In genomic region chr20:15603501-15603900, GRCh38 we compare ENCODE assay signal across 16 cellular contexts.
A peak's percentile ranks its signal among the peaks of the same experiment; 100 is the strongest.
DNase-seq lines count a peak whose midpoint lies in the region; TF ChIP-seq lines count a peak whose summit lies in the region.
"Had no signal": no experiment of that assay in that cellular context is flagged by ENCODE, and none has a peak within 500 bp of the region (broad histone marks: within the 10 kb centered on the region; RNA-seq: fewer than 3 reads in every experiment).

No MANE protein-coding gene starts in this region.

- no peak overlapping the region for H3K23ac ChIP-seq in trophoblast cell (ENCODE audit: low read length)

- H3F3A ChIP-seq in PC-9 (ENCODE audit: insufficient read depth, low read depth), result peaks cover 5% of the 10 kb centered on the region; the same call in 1 of the 2 replicates

- H3K36me3 ChIP-seq in PC-9 (ENCODE audit: low read depth), result no peaks in the 10 kb centered on the region
- H3K36me3 ChIP-seq in hepatocyte (replicated peaks; ENCODE audit: insufficient read depth, low read depth), result no peaks in the 10 kb centered on the region
- no peaks in the 10 kb centered on the region for H3K36me3 ChIP-seq in trophoblast cell (ENCODE audit: control insufficient read depth in 1 of 2, insufficient read depth in 2 of 2, low read length in 2 of 2)

- H3K79me2 ChIP-seq in PC-9 (ENCODE audit: low read depth) (no peaks in the 10 kb centered on the region), hepatocyte (no peaks in the 10 kb centered on the region), trophoblast cell (ENCODE audit: control insufficient read depth, insufficient read depth, low read length, poor library complexity) (no peaks in the 10 kb centered on the region)

- no peaks in the 10 kb centered on the region for H3K9me2 ChIP-seq in PC-9 (ENCODE audit: insufficient read depth)
- H3K9me2 ChIP-seq in hepatocyte (replicated peaks; ENCODE audit: insufficient read depth), result no peaks in the 10 kb centered on the region

- H3K4me2 ChIP-seq in PC-9 (peak overlapping the region; percentile 13; the same call in 1 of the 2 replicates), hepatocyte (no peak overlapping the region), trophoblast cell (ENCODE audit: low read length) (no peak overlapping the region)
- H3K4me2 ChIP-seq: GM23338 had no signal

- TF ChIP-seq CTCF in PC-9 (conservative IDR thresholded peaks at IDR 0.05), result no peak
- no peak for TF ChIP-seq CTCF in hepatocyte (IDR thresholded peaks at IDR 0.05; ENCODE audit: poor library complexity)

- H3K9ac ChIP-seq in trophoblast cell (ENCODE audit: low read length), result no peak overlapping the region

- H2BK12ac ChIP-seq in trophoblast cell (ENCODE audit: low read length), result no peak overlapping the region

- intact Hi-C loops in PC-9 (cut with micrococcal nuclease; ENCODE audit: unreplicated experiment) (no loop called here), posterior vena cava (cut with DNase I) (no loop called here)

- H2BK5ac ChIP-seq in trophoblast cell (ENCODE audit: low read depth, low read length, poor library complexity), result no peak overlapping the region

- CTCF ChIA-PET in PC-9 (lab: Charles Lee), result no interaction called here

- POLR2A ChIA-PET in PC-9 (lab: Charles Lee; ENCODE audit: unreplicated experiment), result no interaction called here

- peak in 1 of 2 experiments; percentile 67 for DNase-seq in PC-9
- peak; percentile 8 for DNase-seq in hepatocyte (ENCODE audit: low spot score)
- peak; percentile 40 to 87 for DNase-seq in trophoblast cell
- DNase-seq in nucleus accumbens (lab: John Stamatoyannopoulos, UW), result no peak
- DNase-seq in NCI-H446 treated with DMSO at 0.1 percent for 48 hours (lab: John Stamatoyannopoulos, UW), result no peak
- no peak for DNase-seq in posterior vena cava (ENCODE audit: low spot score)
- DNase-seq: C1 segment of cervical spinal cord; Calu3; CD4-positive, alpha-beta memory T cell; COR-L47; DMS79; EL; GDM1; H9 had no signal

- H3K4me1 ChIP-seq in PC-9 (replicated peaks; ENCODE audit: insufficient read depth) (peaks cover 14% of the 10 kb centered on the region), hepatocyte (ENCODE audit: insufficient read depth) (no peaks in the 10 kb centered on the region), trophoblast cell (ENCODE audit: control insufficient read depth in 1 of 2, insufficient read depth in 2 of 2, low read length in 2 of 2) (peaks cover 0 to 4% of the 10 kb centered on the region in 2 experiments)

- no peak overlapping the region for H2AK5ac ChIP-seq in trophoblast cell (ENCODE audit: low read length)

- no peak overlapping the region for H4K8ac ChIP-seq in trophoblast cell (ENCODE audit: low read depth, low read length)

- no peak overlapping the region for H4K91ac ChIP-seq in trophoblast cell (ENCODE audit: low read depth, low read length)

- H4K12ac ChIP-seq in trophoblast cell (ENCODE audit: low read depth, low read length), result no peak overlapping the region

- no peak overlapping the region for H3K4ac ChIP-seq in trophoblast cell (ENCODE audit: low read depth, low read length)

- no peak overlapping the region for H3K18ac ChIP-seq in trophoblast cell (ENCODE audit: low read length)

- peaks cover 2% of the 10 kb centered on the region for H3K79me1 ChIP-seq in trophoblast cell (ENCODE audit: low read length)

- H3K27me3 ChIP-seq in PC-9 (ENCODE audit: insufficient read depth, low read depth), result no peaks in the 10 kb centered on the region
- no peaks in the 10 kb centered on the region for H3K27me3 ChIP-seq in hepatocyte
- H3K27me3 ChIP-seq in trophoblast cell (ENCODE audit: insufficient read depth, low read length), result no peaks in the 10 kb centered on the region

- H2AFZ ChIP-seq in PC-9 (no peak overlapping the region), hepatocyte (no peak overlapping the region), trophoblast cell (ENCODE audit: insufficient read depth, low read length, poor library complexity) (no peak overlapping the region)
- H2AFZ ChIP-seq: GM23338 had no signal

- H3K9me3 ChIP-seq in PC-9 (ENCODE audit: insufficient read depth, low read depth), result no peaks in the 10 kb centered on the region
- no peaks in the 10 kb centered on the region for H3K9me3 ChIP-seq in hepatocyte (ENCODE audit: low read depth)
- H3K9me3 ChIP-seq in trophoblast cell (ENCODE audit: insufficient read depth, low read depth, low read length), result no peaks in the 10 kb centered on the region

- H3K27ac ChIP-seq in PC-9, result no peak overlapping the region
- no peak overlapping the region for H3K27ac ChIP-seq in hepatocyte
- H3K27ac ChIP-seq in trophoblast cell (ENCODE audit: low read depth, low read length), result no peak overlapping the region

- H3K4me3 ChIP-seq in PC-9 (no peak overlapping the region), hepatocyte (no peak overlapping the region), trophoblast cell (ENCODE audit: low read depth, low read length) (no peak overlapping the region)
- H3K4me3 ChIP-seq: GM12878, GM23338 had no signal

- no TSS peak for BruUV-seq in PC-9 (replicated peaks; lab: Mats Ljungman, UMichigan)

- H4K20me1 ChIP-seq in PC-9 (ENCODE audit: insufficient read depth) (no peaks in the 10 kb centered on the region), hepatocyte (ENCODE audit: insufficient read depth, poor library complexity, severe bottlenecking) (no peaks in the 10 kb centered on the region)

- H3K14ac ChIP-seq in trophoblast cell (ENCODE audit: low read length), result no peak overlapping the region

- no peak overlapping the region for H2BK120ac ChIP-seq in trophoblast cell (ENCODE audit: insufficient read depth, low read length, poor library complexity)

Comparison
In these comparisons a context has a peak if more than half of its experiments do, and no peak if none do; other contexts are left out.
1. DNase-seq: peak in hepatocyte (single experiment) and trophoblast cell (2 of 2); none in nucleus accumbens (0 of 56), NCI-H446 treated with DMSO at 0.1 percent for 48 hours (single experiment) and posterior vena cava (single experiment).